21 cellular contexts compared by ENCODE assay signal in genomic region chr5:57157191-57157590, GRCh38.
"Had no signal": no experiment of that assay in that cellular context is flagged by ENCODE, and none has a peak within 500 bp of the region (broad histone marks: within the 10 kb centered on the region; RNA-seq: fewer than 3 reads in every experiment).

No MANE protein-coding gene starts in this region.

- H3K36me3 ChIP-seq: adrenal gland had no signal

- H2AFZ ChIP-seq: PC-9 had no signal

- H3K4me3 Mint-ChIP-seq: activated CD4-positive, alpha-beta memory T cell treated with anti-CD3 and anti-CD28 coated beads for 36 hours; activated CD4-positive, alpha-beta T cell treated with anti-CD3 and anti-CD28 coated beads, Interleukin-2, amount 10 ng/mL, durations not matched to agents 7 days and 5 days; activated naive CD8-positive, alpha-beta T cell treated with anti-CD3 and anti-CD28 coated beads, Interleukin-2, amount 10 ng/mL, durations not matched to agents 7 days and 5 days; T-helper 17 cell had no signal

- H3K4me2 ChIP-seq: PC-9 had no signal

- H3K27me3 ChIP-seq: adrenal gland had no signal

- H3K9me3 ChIP-seq: adrenal gland had no signal

- DNase-seq: activated CD4-positive, alpha-beta memory T cell treated with anti-CD3 and anti-CD28 coated beads for 36 hours; activated CD4-positive, alpha-beta T cell treated with anti-CD3 and anti-CD28 coated beads, Interleukin-2, amount 10 ng/mL, durations not matched to agents 7 days and 5 days; activated CD4-positive, CD25-positive, alpha-beta regulatory T cell; activated CD8-positive, alpha-beta memory T cell treated with anti-CD3 and anti-CD28 coated beads for 24 hours; activated naive CD4-positive, alpha-beta T cell treated with anti-CD3 and anti-CD28 coated beads, Interleukin-2, amount 50 U/mL, for 16 hours; activated naive CD8-positive, alpha-beta T cell treated with anti-CD3 and anti-CD28 coated beads, Interleukin-2, amount 10 ng/mL, durations not matched to agents 7 days and 5 days; activated T-cell treated with anti-CD3 and anti-CD28 coated beads, Interleukin-2, amount 50 U/mL, for 48 hours; adrenal gland; anterior cingulate cortex; caudate nucleus; KBM-7; MV-4-11; NCI-H1105 treated with DMSO at 0.1 percent for 48 hours; NCI-H1436 treated with DMSO at 0.1 percent for 48 hours; NCI-H187; NCI-H2081; NCI-H510A treated with DMSO at 0.1 percent for 48 hours; PC-9; SIG-M5; T-helper 17 cell; T-helper 9 cell had no signal

- H3K27ac Mint-ChIP-seq: activated CD4-positive, alpha-beta memory T cell treated with anti-CD3 and anti-CD28 coated beads for 36 hours; activated CD4-positive, alpha-beta T cell treated with anti-CD3 and anti-CD28 coated beads, Interleukin-2, amount 10 ng/mL, durations not matched to agents 7 days and 5 days; activated naive CD8-positive, alpha-beta T cell treated with anti-CD3 and anti-CD28 coated beads, Interleukin-2, amount 10 ng/mL, durations not matched to agents 7 days and 5 days; T-helper 17 cell had no signal

- H3K4me1 Mint-ChIP-seq: activated CD4-positive, alpha-beta T cell treated with anti-CD3 and anti-CD28 coated beads, Interleukin-2, amount 10 ng/mL, durations not matched to agents 7 days and 5 days; activated naive CD8-positive, alpha-beta T cell treated with anti-CD3 and anti-CD28 coated beads, Interleukin-2, amount 10 ng/mL, durations not matched to agents 7 days and 5 days; T-helper 17 cell had no signal

- H3K27ac ChIP-seq: adrenal gland, PC-9 had no signal

- H3K4me1 ChIP-seq: adrenal gland had no signal

- H3K4me3 ChIP-seq: adrenal gland, PC-9 had no signal

- H3K27me3 Mint-ChIP-seq: activated CD4-positive, alpha-beta memory T cell treated with anti-CD3 and anti-CD28 coated beads for 36 hours; activated CD4-positive, alpha-beta T cell treated with anti-CD3 and anti-CD28 coated beads, Interleukin-2, amount 10 ng/mL, durations not matched to agents 7 days and 5 days; activated naive CD8-positive, alpha-beta T cell treated with anti-CD3 and anti-CD28 coated beads, Interleukin-2, amount 10 ng/mL, durations not matched to agents 7 days and 5 days; T-helper 17 cell had no signal
